Comparison of ENCODE assay signal across 12 cellular contexts in the genomic region with DNA sequence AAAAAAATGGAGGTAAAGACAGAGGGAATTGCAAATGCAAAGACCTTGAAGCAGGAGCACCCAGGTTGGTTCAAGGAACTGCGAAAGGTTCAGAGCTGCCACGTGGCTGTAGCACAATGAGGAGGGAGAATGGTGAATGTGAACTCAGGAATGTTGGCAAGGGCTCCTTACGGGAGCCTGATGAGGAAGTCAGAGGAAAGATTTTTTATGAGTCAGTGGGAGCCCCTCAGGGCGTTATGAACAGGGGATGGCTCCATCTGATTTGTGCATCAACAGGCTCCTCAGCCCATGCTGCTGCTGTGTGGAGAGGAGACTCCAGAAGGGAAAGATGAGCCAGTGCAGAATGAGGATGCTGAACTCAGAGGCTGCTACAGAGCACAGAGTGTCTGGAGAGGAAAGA.
DNase-seq lines count a peak whose midpoint lies in the region; FAIRE-seq and TF ChIP-seq lines count a peak whose summit lies in the region.
"Had no signal": no experiment of that assay in that cellular context is flagged by ENCODE, and none has a peak within 500 bp of the region (broad histone marks: within the 10 kb centered on the region; RNA-seq: fewer than 3 reads in every experiment).

No MANE protein-coding gene starts in this region.

- no peak overlapping the region for H3K4me3 ChIP-seq in fibroblast of lung (replicated peaks in 1 of 4; ENCODE audit: control extremely low read depth in 1 of 4, insufficient read depth in 1 of 4, low read depth in 3 of 4, low read length in 4 of 4)
- H3K4me3 ChIP-seq in thyroid gland (replicated peaks in 1 of 3) = no peak overlapping the region
- H3K4me3 ChIP-seq in smooth muscle cell = no peak overlapping the region
- H3K4me3 ChIP-seq in small intestine (ENCODE audit: low read depth in 1 of 2, low read length in 2 of 2) = no peak overlapping the region
- H3K4me3 ChIP-seq: ascending aorta had no signal

- 50 to 52% methylated on average over 4 of the region's 4 CpGs for WGBS in thyroid gland, 2 donors
- WGBS in smooth muscle cell (ENCODE audit: low lambda C conversion rate) = 39% methylated on average over 4 of the region's 4 CpGs
- 35 to 58% (median 47%) methylated on average over 4 of the region's 4 CpGs for WGBS in small intestine, 3 donors

- TF ChIP-seq CTCF in fibroblast of lung (conservative IDR thresholded peaks at IDR 0.05 in 1 of 2, IDR thresholded peaks at IDR 0.05 in 1 of 2; ENCODE audit: low read depth in 1 of 2, low read length in 2 of 2) (no peak), thyroid gland (IDR thresholded peaks at IDR 0.05) (no peak), smooth muscle cell (IDR thresholded peaks at IDR 0.05; ENCODE audit: borderline replicate concordance, insufficient read depth, poor library complexity, severe bottlenecking) (no peak)

- intact Hi-C loops in thyroid gland (cut with DNase I) = no loop called here

- no peak overlapping the region for H3K9ac ChIP-seq in fibroblast of lung (ENCODE audit: insufficient read depth, low read length)
- no peak overlapping the region for H3K9ac ChIP-seq in smooth muscle cell (ENCODE audit: low read depth)

- H3K36me3 ChIP-seq in fibroblast of lung (ENCODE audit: control insufficient read depth, insufficient read depth, low read length) = no peaks in the 10 kb centered on the region
- no peaks in the 10 kb centered on the region for H3K36me3 ChIP-seq in thyroid gland
- no peaks in the 10 kb centered on the region for H3K36me3 ChIP-seq in smooth muscle cell (ENCODE audit: low read depth)
- H3K36me3 ChIP-seq in small intestine (ENCODE audit: control insufficient read depth in 2 of 2, insufficient read depth in 2 of 2, low read length in 2 of 2) = no peaks in the 10 kb centered on the region
- H3K36me3 ChIP-seq: ascending aorta had no signal

- DNase-seq in GM04504 (ENCODE audit: low read depth) = peak; percentile 77
- DNase-seq in SK-MEL-5 (ENCODE audit: low read depth, low spot score) = peak; percentile 54
- DNase-seq in fibroblast of lung (ENCODE audit: low read depth in 2 of 2) = peak; percentile 22 to 84
- peak; percentile 65 for DNase-seq in urothelium cell line (ENCODE audit: low spot score)
- DNase-seq in thyroid gland = no peak
- DNase-seq in smooth muscle cell (lab: John Stamatoyannopoulos, UW; ENCODE audit: unreplicated experiment) = no peak
- no peak for DNase-seq in small intestine
- DNase-seq: activated T-cell treated with anti-CD3 and anti-CD28 coated beads, Interleukin-2, amount 50 U/mL, for 48 hours; NCI-H1417 treated with DMSO at 0.1 percent for 48 hours; NCI-H774; right cardiac atrium had no signal

- no peak for TF ChIP-seq POLR2A in thyroid gland (IDR thresholded peaks at IDR 0.05)

- in situ Hi-C loops in SK-MEL-5 (cut with HindIII; ENCODE audit: low pct_unique_long_range_greater_than_20kb, low sequenced_read_pairs) = no loop called here

- H3F3A ChIP-seq in smooth muscle cell (ENCODE audit: low read depth) = no peaks in the 10 kb centered on the region

- H3K27ac ChIP-seq in fibroblast of lung (ENCODE audit: insufficient read depth, low read length) (no peak overlapping the region), thyroid gland (no peak overlapping the region), smooth muscle cell (ENCODE audit: low read depth) (no peak overlapping the region), small intestine (ENCODE audit: low read depth in 1 of 2, low read length in 1 of 2) (no peak overlapping the region)
- H3K27ac ChIP-seq: ascending aorta had no signal

- H3K27me3 ChIP-seq in fibroblast of lung (ENCODE audit: control insufficient read depth, insufficient read depth, low read length) = no peaks in the 10 kb centered on the region
- H3K27me3 ChIP-seq in thyroid gland = no peaks in the 10 kb centered on the region
- H3K27me3 ChIP-seq in smooth muscle cell (ENCODE audit: low read depth) = no peaks in the 10 kb centered on the region
- peaks cover 0 to 2% of the 10 kb centered on the region in 2 donors for H3K27me3 ChIP-seq in small intestine (ENCODE audit: control insufficient read depth in 2 of 2, insufficient read depth in 2 of 2, low read length in 2 of 2)
- H3K27me3 ChIP-seq: ascending aorta had no signal

- no peaks in the 10 kb centered on the region for H3K9me3 ChIP-seq in fibroblast of lung (ENCODE audit: control insufficient read depth, insufficient read depth, low read depth, low read length)
- H3K9me3 ChIP-seq in thyroid gland = no peaks in the 10 kb centered on the region
- no peaks in the 10 kb centered on the region for H3K9me3 ChIP-seq in smooth muscle cell (replicated peaks; ENCODE audit: low read depth)
- no peaks in the 10 kb centered on the region for H3K9me3 ChIP-seq in small intestine (ENCODE audit: control insufficient read depth, low read depth)
- H3K9me3 ChIP-seq: ascending aorta had no signal

- FAIRE-seq in urothelium cell line (lab: Jason Lieb, UNC) = no peak
- no peak for FAIRE-seq in small intestine (lab: Jason Lieb, UNC)

- H2AFZ ChIP-seq in fibroblast of lung (ENCODE audit: low read length) = no peak overlapping the region
- H2AFZ ChIP-seq in smooth muscle cell (ENCODE audit: low read depth) = no peak overlapping the region

- H3K4me1 ChIP-seq in fibroblast of lung (ENCODE audit: control insufficient read depth, extremely low read depth, insufficient read depth, low read length) = peaks cover 6% of the 10 kb centered on the region
- no peaks in the 10 kb centered on the region for H3K4me1 ChIP-seq in thyroid gland
- no peaks in the 10 kb centered on the region for H3K4me1 ChIP-seq in smooth muscle cell (ENCODE audit: low read depth)
- no peaks in the 10 kb centered on the region for H3K4me1 ChIP-seq in small intestine (ENCODE audit: control insufficient read depth in 2 of 2, insufficient read depth in 1 of 2, low read depth in 1 of 2, low read length in 1 of 2)
- H3K4me1 ChIP-seq: ascending aorta had no signal

- H3K79me2 ChIP-seq in fibroblast of lung (ENCODE audit: control insufficient read depth, insufficient read depth, low read length) (no peaks in the 10 kb centered on the region), smooth muscle cell (ENCODE audit: low read depth) (no peaks in the 10 kb centered on the region)

- H4K20me1 ChIP-seq in fibroblast of lung (ENCODE audit: control insufficient read depth, extremely low read depth, insufficient read depth, low read length) = no peaks in the 10 kb centered on the region
- H4K20me1 ChIP-seq in smooth muscle cell (ENCODE audit: low read depth) = no peaks in the 10 kb centered on the region

- H3K4me2 ChIP-seq in fibroblast of lung (ENCODE audit: extremely low read depth, insufficient read depth, low read length) (no peak overlapping the region), smooth muscle cell (no peak overlapping the region)

Comparison
In these comparisons a context has a peak if more than half of its experiments do, and no peak if none do; other contexts are left out.
1. DNase-seq: peak in GM04504 (single experiment), SK-MEL-5 (single experiment), fibroblast of lung (2 of 2) and urothelium cell line (single experiment); none in thyroid gland (0 of 2), smooth muscle cell (single experiment) and small intestine (single experiment).